Comparison of ENCODE assay signal across 17 cellular contexts in the genomic region with DNA sequence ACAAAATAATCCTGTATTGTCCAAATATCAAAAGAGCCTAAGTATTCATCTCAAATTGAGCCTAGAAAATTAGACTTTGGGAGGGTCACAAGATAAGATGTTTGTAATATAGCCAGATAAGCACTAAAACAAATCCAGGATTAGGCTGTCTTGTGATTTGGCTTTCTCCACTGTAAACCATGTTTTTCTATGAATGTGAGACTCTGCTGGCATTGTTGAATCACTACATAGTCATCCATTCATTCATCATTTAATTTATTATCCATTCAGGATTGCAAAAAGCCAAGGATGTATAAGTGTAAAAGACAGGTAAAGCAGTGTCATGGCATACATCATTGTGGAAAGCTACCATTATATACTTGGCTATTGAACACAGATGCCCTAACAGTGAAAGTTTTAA.
A peak's percentile ranks its signal among the peaks of the same experiment; 100 is the strongest.
DNase-seq lines count a peak whose midpoint lies in the region; ATAC-seq, FAIRE-seq and TF ChIP-seq lines count a peak whose summit lies in the region.
"Had no signal": no experiment of that assay in that cellular context is flagged by ENCODE, and none has a peak within 500 bp of the region (broad histone marks: within the 10 kb centered on the region; RNA-seq: fewer than 3 reads in every experiment).

No MANE protein-coding gene starts in this region.

- no peaks in the 10 kb centered on the region for H4K20me1 ChIP-seq in SK-N-SH (ENCODE audit: insufficient read depth)

- DNase-seq in SK-N-SH: no peak
- peak; percentile 16 for DNase-seq in bronchial epithelial cell (ENCODE audit: low read depth)
- DNase-seq in kidney tubule cell (ENCODE audit: low spot score): peak; percentile 8
- DNase-seq in activated T-cell treated with anti-CD3 and anti-CD28 coated beads, Interleukin-2, amount 50 U/mL, for 1 hour: no peak
- no peak for DNase-seq in natural killer cell
- no peak for DNase-seq in esophagus squamous epithelium (lab: John Stamatoyannopoulos, UW)
- DNase-seq: Caco-2; CD8-positive, alpha-beta T cell; DND-41; GDM1; GM23248; H7 had no signal

- TF ChIP-seq RAD21 in SK-N-SH (IDR thresholded peaks at IDR 0.05; ENCODE audit: low read length): no peak

- no peaks in the 10 kb centered on the region for H3K4me1 Mint-ChIP-seq in natural killer cell
- H3K4me1 Mint-ChIP-seq: CD14-positive monocyte had no signal

- H3K79me2 ChIP-seq in SK-N-SH (ENCODE audit: insufficient read depth): no peaks in the 10 kb centered on the region

- H2AFZ ChIP-seq in SK-N-SH (ENCODE audit: low read depth): no peak overlapping the region
- H2AFZ ChIP-seq: GM23248 had no signal

- H3K36me3 ChIP-seq in SK-N-SH (replicated peaks in 1 of 2; ENCODE audit: control insufficient read depth in 1 of 2, insufficient read depth in 2 of 2, low read length in 1 of 2): no peaks in the 10 kb centered on the region
- H3K36me3 ChIP-seq in bronchial epithelial cell (ENCODE audit: control insufficient read depth, insufficient read depth, low read length): no peaks in the 10 kb centered on the region
- H3K36me3 ChIP-seq in esophagus squamous epithelium: no peaks in the 10 kb centered on the region

- no peaks in the 10 kb centered on the region for H3F3A ChIP-seq in SK-N-SH (replicated peaks; ENCODE audit: insufficient read depth)

- TF ChIP-seq CTCF in SK-N-SH (IDR thresholded peaks at IDR 0.05) (no peak), bronchial epithelial cell (IDR thresholded peaks at IDR 0.05; ENCODE audit: insufficient read depth, low read length, severe bottlenecking) (no peak), natural killer cell (IDR thresholded peaks at IDR 0.05) (no peak), esophagus squamous epithelium (IDR thresholded peaks at IDR 0.05) (no peak)

- H3K27ac Mint-ChIP-seq in natural killer cell: no peak overlapping the region
- H3K27ac Mint-ChIP-seq: CD14-positive monocyte; CD8-positive, alpha-beta T cell had no signal

- H3K9ac ChIP-seq in SK-N-SH: no peak overlapping the region
- H3K9ac ChIP-seq: GM23248 had no signal

- CTCF ChIA-PET in SK-N-SH (lab: Yijun Ruan, JAX): no interaction called here

- no peaks in the 10 kb centered on the region for H3K9me3 ChIP-seq in SK-N-SH
- H3K9me3 ChIP-seq in esophagus squamous epithelium: no peaks in the 10 kb centered on the region
- H3K9me3 ChIP-seq: Caco-2 had no signal

- H3K4me3 ChIP-seq in SK-N-SH (ENCODE audit: low read depth in 2 of 2, low read length in 1 of 2) (no peak overlapping the region), bronchial epithelial cell (ENCODE audit: low read depth, low read length) (no peak overlapping the region), esophagus squamous epithelium (no peak overlapping the region)
- H3K4me3 ChIP-seq: GM23248 had no signal

- H3K36me3 Mint-ChIP-seq in natural killer cell: no peaks in the 10 kb centered on the region
- H3K36me3 Mint-ChIP-seq: CD14-positive monocyte; CD8-positive, alpha-beta T cell had no signal

- intact Hi-C loops in natural killer cell (cut with micrococcal nuclease): no loop called here
- intact Hi-C loops in esophagus squamous epithelium (cut with DNase I): no loop called here

- ATAC-seq in SK-N-SH treated with all-trans-retinoic acid at 6 μM for 48 hours (no peak), HG03159 (IDR thresholded peaks at IDR 0.05; ENCODE audit: unreplicated experiment) (no peak), natural killer cell (no peak)
- ATAC-seq: CD8-positive, alpha-beta T cell; HepG2 had no signal

- POLR2A ChIA-PET in SK-N-SH (lab: Yijun Ruan, JAX): no interaction called here

- H3K4me1 ChIP-seq in SK-N-SH (ENCODE audit: control insufficient read depth in 1 of 2, insufficient read depth in 2 of 2, low read depth in 1 of 2, low read length in 1 of 2) (no peaks in the 10 kb centered on the region; a peak in 1 of 4 replicates), esophagus squamous epithelium (peaks cover 0 to 12% (median 0%) of the 10 kb centered on the region in 3 donors)
- H3K4me1 ChIP-seq: Caco-2 had no signal

- H3K27ac ChIP-seq in SK-N-SH (ENCODE audit: low read depth in 2 of 2, low read length in 1 of 2) (no peak overlapping the region), esophagus squamous epithelium (no peak overlapping the region)
- H3K27ac ChIP-seq: 22Rv1, GM23248 had no signal

- H3K27me3 ChIP-seq in SK-N-SH (ENCODE audit: insufficient read depth) (no peaks in the 10 kb centered on the region), bronchial epithelial cell (ENCODE audit: control insufficient read depth, insufficient read depth, low read length) (no peaks in the 10 kb centered on the region), esophagus squamous epithelium (no peaks in the 10 kb centered on the region)

- no peaks in the 10 kb centered on the region for H3K9me2 ChIP-seq in SK-N-SH

- no peak overlapping the region for H3K4me3 Mint-ChIP-seq in natural killer cell
- H3K4me3 Mint-ChIP-seq: CD14-positive monocyte; CD8-positive, alpha-beta T cell had no signal

- TF ChIP-seq POLR2A in esophagus squamous epithelium (IDR thresholded peaks at IDR 0.05): no peak

- FAIRE-seq in bronchial epithelial cell (lab: Jason Lieb, UNC): no peak
- FAIRE-seq: HepG2 had no signal

- H3K4me2 ChIP-seq in SK-N-SH: no peak overlapping the region

- H3K27me3 Mint-ChIP-seq in natural killer cell (ENCODE audit: low read depth in 2 of 2): no peaks in the 10 kb centered on the region

- H3K9me3 Mint-ChIP-seq in natural killer cell: peaks cover 11% of the 10 kb centered on the region in 2 donors

- TF ChIP-seq EP300 in SK-N-SH (IDR thresholded peaks at IDR 0.05; ENCODE audit: borderline replicate concordance in 1 of 2, low read depth in 1 of 2, low read length in 1 of 2): no peak

TF ChIP-seq in SK-N-SH treated with all-trans-retinoic acid at 6 μM for 48 hours, 23 proteins besides CTCF, POLR2A, EP300 and RAD21:
- TF ChIP-seq TOX (CRISPR knock-in tag; IDR thresholded peaks at IDR 0.05; ENCODE audit: borderline replicate concordance): peak; percentile 9; the same call in 1 of the 2 replicates
- TF ChIP-seq, protein P1, sequence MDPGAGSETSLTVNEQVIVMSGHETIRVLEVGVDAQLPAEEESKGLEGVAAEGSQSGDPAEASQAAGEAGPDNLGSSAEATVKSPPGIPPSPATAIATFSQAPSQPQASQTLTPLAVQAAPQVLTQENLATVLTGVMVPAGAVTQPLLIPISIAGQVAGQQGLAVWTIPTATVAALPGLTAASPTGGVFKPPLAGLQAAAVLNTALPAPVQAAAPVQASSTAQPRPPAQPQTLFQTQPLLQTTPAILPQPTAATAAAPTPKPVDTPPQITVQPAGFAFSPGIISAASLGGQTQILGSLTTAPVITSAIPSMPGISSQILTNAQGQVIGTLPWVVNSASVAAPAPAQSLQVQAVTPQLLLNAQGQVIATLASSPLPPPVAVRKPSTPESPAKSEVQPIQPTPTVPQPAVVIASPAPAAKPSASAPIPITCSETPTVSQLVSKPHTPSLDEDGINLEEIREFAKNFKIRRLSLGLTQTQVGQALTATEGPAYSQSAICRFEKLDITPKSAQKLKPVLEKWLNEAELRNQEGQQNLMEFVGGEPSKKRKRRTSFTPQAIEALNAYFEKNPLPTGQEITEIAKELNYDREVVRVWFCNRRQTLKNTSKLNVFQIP (CRISPR knock-in tag; IDR thresholded peaks at IDR 0.05; ENCODE audit: borderline replicate concordance, low read depth): no peak
TF ChIP-seq in SK-N-SH treated with all-trans-retinoic acid at 6 μM for 48 hours: peak in this region for 1.

TF ChIP-seq in SK-N-SH, 30 proteins besides CTCF, POLR2A, EP300 and RAD21 (continues in another document):
- no peak for TF ChIP-seq POLR2AphosphoS5 (IDR thresholded peaks at IDR 0.05; ENCODE audit: low read depth, low read length)
- no peak for TF ChIP-seq GATA2 (CRISPR knock-in tag; IDR thresholded peaks at IDR 0.05)
- no peak for TF ChIP-seq ELF1 (IDR thresholded peaks at IDR 0.05)
- no peak for TF ChIP-seq TCF12 (IDR thresholded peaks at IDR 0.05)
- TF ChIP-seq, protein P2, sequence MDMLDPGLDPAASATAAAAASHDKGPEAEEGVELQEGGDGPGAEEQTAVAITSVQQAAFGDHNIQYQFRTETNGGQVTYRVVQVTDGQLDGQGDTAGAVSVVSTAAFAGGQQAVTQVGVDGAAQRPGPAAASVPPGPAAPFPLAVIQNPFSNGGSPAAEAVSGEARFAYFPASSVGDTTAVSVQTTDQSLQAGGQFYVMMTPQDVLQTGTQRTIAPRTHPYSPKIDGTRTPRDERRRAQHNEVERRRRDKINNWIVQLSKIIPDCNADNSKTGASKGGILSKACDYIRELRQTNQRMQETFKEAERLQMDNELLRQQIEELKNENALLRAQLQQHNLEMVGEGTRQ (IDR thresholded peaks at IDR 0.05; ENCODE audit: borderline replicate concordance, low read depth, low read length): no peak
- TF ChIP-seq SIN3A (IDR thresholded peaks at IDR 0.05; ENCODE audit: borderline replicate concordance, low read depth, low read length): no peak
- no peak for TF ChIP-seq GABPA (IDR thresholded peaks at IDR 0.05; ENCODE audit: low read depth)
- TF ChIP-seq, protein P3, sequence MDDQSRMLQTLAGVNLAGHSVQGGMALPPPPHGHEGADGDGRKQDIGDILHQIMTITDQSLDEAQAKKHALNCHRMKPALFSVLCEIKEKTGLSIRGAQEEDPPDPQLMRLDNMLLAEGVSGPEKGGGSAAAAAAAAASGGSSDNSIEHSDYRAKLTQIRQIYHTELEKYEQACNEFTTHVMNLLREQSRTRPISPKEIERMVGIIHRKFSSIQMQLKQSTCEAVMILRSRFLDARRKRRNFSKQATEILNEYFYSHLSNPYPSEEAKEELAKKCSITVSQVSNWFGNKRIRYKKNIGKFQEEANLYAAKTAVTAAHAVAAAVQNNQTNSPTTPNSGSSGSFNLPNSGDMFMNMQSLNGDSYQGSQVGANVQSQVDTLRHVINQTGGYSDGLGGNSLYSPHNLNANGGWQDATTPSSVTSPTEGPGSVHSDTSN (IDR thresholded peaks at IDR 0.05): no peak
- TF ChIP-seq, protein P4, sequence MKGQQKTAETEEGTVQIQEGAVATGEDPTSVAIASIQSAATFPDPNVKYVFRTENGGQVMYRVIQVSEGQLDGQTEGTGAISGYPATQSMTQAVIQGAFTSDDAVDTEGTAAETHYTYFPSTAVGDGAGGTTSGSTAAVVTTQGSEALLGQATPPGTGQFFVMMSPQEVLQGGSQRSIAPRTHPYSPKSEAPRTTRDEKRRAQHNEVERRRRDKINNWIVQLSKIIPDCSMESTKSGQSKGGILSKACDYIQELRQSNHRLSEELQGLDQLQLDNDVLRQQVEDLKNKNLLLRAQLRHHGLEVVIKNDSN (IDR thresholded peaks at IDR 0.05; ENCODE audit: borderline replicate concordance, low read depth): no peak
- no peak for TF ChIP-seq JUND (IDR thresholded peaks at IDR 0.05)
- no peak for TF ChIP-seq FOXM1 (IDR thresholded peaks at IDR 0.05; ENCODE audit: low read depth)
- TF ChIP-seq TAF1 (IDR thresholded peaks at IDR 0.05; ENCODE audit: borderline replicate concordance, low read depth, low read length): no peak

Comparison
In these comparisons a context has a peak if more than half of its experiments do, and no peak if none do; other contexts are left out.
1. DNase-seq: peak in bronchial epithelial cell (single experiment) and kidney tubule cell (single experiment); none in SK-N-SH (single experiment), activated T-cell treated with anti-CD3 and anti-CD28 coated beads, Interleukin-2, amount 50 U/mL, for 1 hour (single experiment), natural killer cell (single experiment) and esophagus squamous epithelium (single experiment).